Comparison of ENCODE assay signal across 8 cellular contexts in genomic region chr16:88442811-88443576, GRCh38. TPM values are rescaled to one million over a fixed set of nuclear protein-coding genes. Genes with fewer than 3 reads are reported as not detected.
DNase-seq lines count a peak whose midpoint lies in the region; ATAC-seq, FAIRE-seq and TF ChIP-seq lines count a peak whose summit lies in the region.

No MANE protein-coding gene starts in this region.

- no peak overlapping the region for H3K27ac Mint-ChIP-seq in endodermal cell

- H3K4me3 Mint-ChIP-seq in endodermal cell, result no peak overlapping the region

- H3K4me1 ChIP-seq in endodermal cell (ENCODE audit: control insufficient read depth, insufficient read depth, low read length), result peaks cover 2% of the 10 kb centered on the region

- ATAC-seq in HG02678 (IDR thresholded peaks at IDR 0.05; ENCODE audit: unreplicated experiment) (peak; percentile 60), GM21390 (IDR thresholded peaks at IDR 0.05; ENCODE audit: unreplicated experiment) (no peak)

- H3K36me3 Mint-ChIP-seq in endodermal cell (ENCODE audit: low read depth), result no peaks in the 10 kb centered on the region

- no peaks in the 10 kb centered on the region for H3K4me1 Mint-ChIP-seq in endodermal cell

- DNase-seq in D721Med (ENCODE audit: insufficient read length, low spot score), result peak; percentile 81
- peak; percentile 72 for DNase-seq in NCI-H82 (lab: John Stamatoyannopoulos, UW)
- peak; percentile 94 for DNase-seq in activated CD8-positive, alpha-beta memory T cell treated with anti-CD3 and anti-CD28 coated beads for 24 hours
- peak; percentile 95 for DNase-seq in endodermal cell
- peak; percentile 26 for DNase-seq in middle frontal gyrus (ENCODE audit: extremely low spot score, low spot score)
- peak; percentile 48 to 64 for DNase-seq in stimulated activated CD8-positive, alpha-beta memory T cell treated with anti-CD3 and anti-CD28 coated beads, Interleukin-7, amount 100 ng/mL, for 4 hours (ENCODE audit: low read depth in 2 of 2)

- no peaks in the 10 kb centered on the region for H3K9me3 ChIP-seq in endodermal cell (ENCODE audit: control insufficient read depth, low read length)

- 34 to 49% methylated on average over 16 to 37 of the region's 37 CpGs for WGBS in endodermal cell (ENCODE audit: insufficient coverage in 1 of 2, insufficient read length in 1 of 2), 2 experiments

- H3K36me3 ChIP-seq in endodermal cell (ENCODE audit: control insufficient read depth, insufficient read depth, low read length), result no peaks in the 10 kb centered on the region

- no peak overlapping the region for H3K4me3 ChIP-seq in endodermal cell (ENCODE audit: low read length)

- peaks cover 6% of the 10 kb centered on the region for H3K27me3 Mint-ChIP-seq in endodermal cell (ENCODE audit: insufficient read depth)

- TF ChIP-seq CTCF in D721Med (IDR thresholded peaks at IDR 0.05; ENCODE audit: insufficient read depth, missing control alignments) (peak; percentile 76), endodermal cell (conservative IDR thresholded peaks at IDR 0.05) (peak; percentile 97)

- no peaks in the 10 kb centered on the region for H3K27me3 ChIP-seq in endodermal cell (ENCODE audit: control insufficient read depth, insufficient read depth, low read length, poor library complexity, severe bottlenecking)

- H3K9ac ChIP-seq in endodermal cell (ENCODE audit: extremely low read depth, low read length, poor library complexity, severe bottlenecking), result no peak overlapping the region

- H3K27ac ChIP-seq in endodermal cell (ENCODE audit: low read depth, low read length), result no peak overlapping the region

- no peaks in the 10 kb centered on the region for H3K9me3 Mint-ChIP-seq in endodermal cell

- FAIRE-seq in D721Med (lab: Jason Lieb, UNC), result no peak

RNA-seq across cellular contexts. Expression of gene ZFPM1, which starts 10.1 kb away (rescaled TPM):
- total RNA-seq in endodermal cell, result 10 to 100 TPM; 18.1 to 21.5 TPM
- polyA plus RNA-seq in endodermal cell (2013, experiment 1 of 2), result 5.6 TPM
- polyA plus RNA-seq in endodermal cell (2013, experiment 2 of 2), result 5.0 TPM

Comparison
In these comparisons a context has a peak if more than half of its experiments do, and no peak if none do; other contexts are left out.
1. DNase-seq: peak in every context shown above with its lines; median percentile 95 in endodermal cell; 94 in activated CD8-positive, alpha-beta memory T cell treated with anti-CD3 and anti-CD28 coated beads for 24 hours; 81 in D721Med; 72 in NCI-H82; 56 in stimulated activated CD8-positive, alpha-beta memory T cell treated with anti-CD3 and anti-CD28 coated beads, Interleukin-7, amount 100 ng/mL, for 4 hours; 26 in middle frontal gyrus.